8 cellular contexts compared by ENCODE assay signal in the genomic region with DNA sequence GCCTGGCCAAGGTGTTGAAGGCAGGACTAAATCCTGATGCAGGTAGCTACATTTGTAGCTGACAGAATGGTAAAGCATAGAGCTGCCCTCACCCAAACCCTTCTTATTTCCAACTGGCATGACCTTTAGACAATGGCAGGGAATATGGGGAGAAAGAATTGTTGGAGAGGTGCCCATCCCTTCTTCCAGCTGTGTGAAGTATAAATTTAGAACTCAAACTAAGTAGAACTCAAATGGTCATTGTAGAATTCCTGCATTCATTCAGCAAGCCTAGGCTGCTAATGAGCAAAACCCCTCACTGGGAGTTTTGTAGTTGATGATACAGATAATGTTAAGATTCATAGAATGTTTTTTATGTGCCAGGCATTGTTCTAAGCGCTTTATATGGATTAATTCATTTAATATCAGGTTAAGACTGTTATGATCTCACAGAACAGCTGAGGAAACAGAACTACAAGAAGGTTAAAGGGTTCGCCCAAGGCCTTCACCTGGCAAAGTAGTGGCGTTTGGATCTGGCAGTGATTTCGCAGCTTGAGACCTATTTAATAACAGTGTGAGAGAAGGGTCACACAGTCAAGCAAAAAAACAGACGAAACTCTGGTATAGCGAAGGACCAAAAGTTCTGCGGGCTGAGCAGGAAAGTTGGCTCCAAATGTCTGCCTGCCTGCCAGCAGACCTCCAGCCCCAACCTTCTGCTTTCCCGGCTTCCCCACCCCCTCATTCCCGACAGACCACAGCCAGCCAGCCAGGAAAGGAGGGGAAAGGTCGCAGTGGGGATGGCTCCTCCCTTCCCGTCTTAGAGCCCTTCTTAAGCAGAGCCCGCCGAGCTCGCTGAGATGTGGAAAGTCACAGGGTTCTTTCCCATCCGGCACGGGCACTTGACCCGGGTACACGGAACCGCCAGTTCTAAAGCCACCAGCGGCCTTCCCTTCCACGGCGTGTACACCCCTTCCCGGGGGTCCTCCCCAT. TPM values are rescaled to one million over a fixed set of nuclear protein-coding genes. Genes with fewer than 3 reads are reported as not detected.
A peak's percentile ranks its signal among the peaks of the same experiment; 100 is the strongest.
DNase-seq lines count a peak whose midpoint lies in the region; ATAC-seq, FAIRE-seq and TF ChIP-seq lines count a peak whose summit lies in the region.

No MANE protein-coding gene starts in this region.

- no peak for FAIRE-seq in H54 (lab: Jason Lieb, UNC)

- peak overlapping the region in 1 of 3 donors; percentile 56 for H3K4me3 ChIP-seq in thyroid gland (replicated peaks in 1 of 3)

- DNase-seq in activated T-cell treated with anti-CD3 and anti-CD28 coated beads, Interleukin-2, amount 50 U/mL, for 4 hours = no peak
- DNase-seq in activated T-cell treated with anti-CD3 and anti-CD28 coated beads, Interleukin-2, amount 50 U/mL, for 72 hours = no peak
- no peak for DNase-seq in effector memory CD8-positive, alpha-beta T cell
- DNase-seq in memory B cell (ENCODE audit: low spot score in 2 of 2) = no peak
- peak; percentile 91 to 96 for DNase-seq in thyroid gland
- no peak for DNase-seq in middle frontal gyrus (ENCODE audit: extremely low spot score, low spot score)
- DNase-seq in H54 (ENCODE audit: insufficient read length, low spot score) = no peak

- H3K4me1 Mint-ChIP-seq in activated T-cell treated with anti-CD3 and anti-CD28 coated beads, Interleukin-2, amount 50 U/mL, for 4 hours (ENCODE audit: low read depth) = peaks cover 44% of the 10 kb centered on the region
- H3K4me1 Mint-ChIP-seq in activated T-cell treated with anti-CD3 and anti-CD28 coated beads, Interleukin-2, amount 50 U/mL, for 72 hours (ENCODE audit: low read depth) = peaks cover 83% of the 10 kb centered on the region
- peaks cover 12 to 16% of the 10 kb centered on the region in 2 donors for H3K4me1 Mint-ChIP-seq in effector memory CD8-positive, alpha-beta T cell (ENCODE audit: low read depth in 2 of 2)
- H3K4me1 Mint-ChIP-seq in memory B cell = peaks cover 10% of the 10 kb centered on the region

- no peak for TF ChIP-seq CTCF in thyroid gland (IDR thresholded peaks at IDR 0.05)

- no peaks in the 10 kb centered on the region for H3K9me3 ChIP-seq in thyroid gland

- H3K36me3 ChIP-seq in thyroid gland = no peaks in the 10 kb centered on the region

- peaks cover 5% of the 10 kb centered on the region for H3K36me3 Mint-ChIP-seq in activated T-cell treated with anti-CD3 and anti-CD28 coated beads, Interleukin-2, amount 50 U/mL, for 4 hours (ENCODE audit: insufficient read depth)
- peaks cover 5 to 15% of the 10 kb centered on the region in 2 donors for H3K36me3 Mint-ChIP-seq in activated T-cell treated with anti-CD3 and anti-CD28 coated beads, Interleukin-2, amount 50 U/mL, for 72 hours (ENCODE audit: insufficient read depth in 2 of 2)
- H3K36me3 Mint-ChIP-seq in effector memory CD8-positive, alpha-beta T cell (ENCODE audit: insufficient read depth) = peaks cover 12% of the 10 kb centered on the region
- H3K36me3 Mint-ChIP-seq in memory B cell = peaks cover 2% of the 10 kb centered on the region

- intact Hi-C loops in thyroid gland (cut with DNase I) = no loop called here

- no peak for ATAC-seq in activated T-cell treated with anti-CD3 and anti-CD28 coated beads, Interleukin-2, amount 50 U/mL, for 4 hours
- ATAC-seq in activated T-cell treated with anti-CD3 and anti-CD28 coated beads, Interleukin-2, amount 50 U/mL, for 72 hours (replicated peaks in 1 of 2) = no peak
- no peak for ATAC-seq in effector memory CD8-positive, alpha-beta T cell (replicated peaks)
- no peak for ATAC-seq in memory B cell (ENCODE audit: low read depth)
- ATAC-seq in activated CD4-positive, CD25-positive, alpha-beta regulatory T cell treated with anti-CD3 and anti-CD28 coated beads, Interleukin-2, amount 50 U/mL, for 24 hours = no peak

- H3K9me3 Mint-ChIP-seq in activated T-cell treated with anti-CD3 and anti-CD28 coated beads, Interleukin-2, amount 50 U/mL, for 4 hours = no peaks in the 10 kb centered on the region
- H3K9me3 Mint-ChIP-seq in activated T-cell treated with anti-CD3 and anti-CD28 coated beads, Interleukin-2, amount 50 U/mL, for 72 hours = no peaks in the 10 kb centered on the region
- no peaks in the 10 kb centered on the region for H3K9me3 Mint-ChIP-seq in effector memory CD8-positive, alpha-beta T cell
- H3K9me3 Mint-ChIP-seq in memory B cell = no peaks in the 10 kb centered on the region

- H3K27ac ChIP-seq in thyroid gland = peak overlapping the region; percentile 69 to 96 (median 96)

- TF ChIP-seq POLR2A in thyroid gland (IDR thresholded peaks at IDR 0.05) (peak in 1 of 2 donors; percentile 65), H54 (IDR thresholded peaks at IDR 0.05; ENCODE audit: low read depth, low read length) (no peak)

- WGBS in thyroid gland, 2 donors = 9 to 19% methylated on average over 10 to 23 of the region's 23 CpGs

- H3K27me3 ChIP-seq in thyroid gland = no peaks in the 10 kb centered on the region

- H3K27ac Mint-ChIP-seq in activated T-cell treated with anti-CD3 and anti-CD28 coated beads, Interleukin-2, amount 50 U/mL, for 72 hours = no peak overlapping the region
- no peak overlapping the region for H3K27ac Mint-ChIP-seq in effector memory CD8-positive, alpha-beta T cell
- H3K27ac Mint-ChIP-seq in memory B cell = no peak overlapping the region

- H3K27me3 Mint-ChIP-seq in activated T-cell treated with anti-CD3 and anti-CD28 coated beads, Interleukin-2, amount 50 U/mL, for 4 hours (ENCODE audit: low read depth) = no peaks in the 10 kb centered on the region
- H3K27me3 Mint-ChIP-seq in activated T-cell treated with anti-CD3 and anti-CD28 coated beads, Interleukin-2, amount 50 U/mL, for 72 hours (ENCODE audit: low read depth) = peaks cover 11% of the 10 kb centered on the region
- peaks cover 0 to 16% of the 10 kb centered on the region in 2 donors for H3K27me3 Mint-ChIP-seq in effector memory CD8-positive, alpha-beta T cell
- H3K27me3 Mint-ChIP-seq in memory B cell = no peaks in the 10 kb centered on the region

- peak overlapping the region; percentile 33 for H3K4me3 Mint-ChIP-seq in activated T-cell treated with anti-CD3 and anti-CD28 coated beads, Interleukin-2, amount 50 U/mL, for 4 hours
- H3K4me3 Mint-ChIP-seq in activated T-cell treated with anti-CD3 and anti-CD28 coated beads, Interleukin-2, amount 50 U/mL, for 72 hours = peak overlapping the region in 1 of 2 donors; percentile 37
- H3K4me3 Mint-ChIP-seq in effector memory CD8-positive, alpha-beta T cell = peak overlapping the region; percentile 35 to 92
- H3K4me3 Mint-ChIP-seq in memory B cell = peak overlapping the region; percentile 24

- H3K4me1 ChIP-seq in thyroid gland = peaks cover 30 to 39% of the 10 kb centered on the region in 2 donors

RNA-seq across cellular contexts. Expression of gene HILPDA, which starts 1.6 kb away (rescaled TPM):
- 10 to 100 TPM; 18.4 to 26.6 (median 23.7) TPM for total RNA-seq in activated T-cell treated with anti-CD3 and anti-CD28 coated beads, Interleukin-2, amount 50 U/mL, for 4 hours
- total RNA-seq in activated T-cell treated with anti-CD3 and anti-CD28 coated beads, Interleukin-2, amount 50 U/mL, for 72 hours = 10 to 100 TPM; 42.7 to 59.9 TPM
- 10 to 100 TPM in 2 of 4 donors, 1 to 10 TPM in 2; 5.4 to 21.2 (median 11.3) TPM for total RNA-seq in thyroid gland

RNA-seq across cellular contexts. Expression of gene METTL2B, which starts 22.4 kb away (rescaled TPM):
- 10 to 100 TPM; 68.5 to 74.2 (median 73.7) TPM for total RNA-seq in activated T-cell treated with anti-CD3 and anti-CD28 coated beads, Interleukin-2, amount 50 U/mL, for 4 hours
- 10 to 100 TPM; 33.9 to 35.9 TPM for total RNA-seq in activated T-cell treated with anti-CD3 and anti-CD28 coated beads, Interleukin-2, amount 50 U/mL, for 72 hours
- 10 to 100 TPM; 29.2 to 39.0 (median 32.0) TPM for total RNA-seq in thyroid gland

RNA-seq across cellular contexts. Expression of gene IMPDH1, which starts 44.3 kb away (rescaled TPM):
- 100 to 1,000 TPM in 2 of 3 donors, 10 to 100 TPM in 1; 88.4 to 110 (median 109) TPM for total RNA-seq in activated T-cell treated with anti-CD3 and anti-CD28 coated beads, Interleukin-2, amount 50 U/mL, for 4 hours
- 10 to 100 TPM; 39.5 to 41.3 TPM for total RNA-seq in activated T-cell treated with anti-CD3 and anti-CD28 coated beads, Interleukin-2, amount 50 U/mL, for 72 hours
- total RNA-seq in thyroid gland = 10 to 100 TPM; 12.3 to 37.9 (median 22.9) TPM

Comparison
In these comparisons a context has a peak if more than half of its experiments do, and no peak if none do; other contexts are left out.
1. DNase-seq: peak in thyroid gland (2 of 2); none in activated T-cell treated with anti-CD3 and anti-CD28 coated beads, Interleukin-2, amount 50 U/mL, for 4 hours (single experiment), activated T-cell treated with anti-CD3 and anti-CD28 coated beads, Interleukin-2, amount 50 U/mL, for 72 hours (0 of 2), effector memory CD8-positive, alpha-beta T cell (0 of 3), memory B cell (0 of 2), middle frontal gyrus (single experiment) and H54 (single experiment).